Comparison of ENCODE assay signal across 14 cellular contexts in genomic region chr17:67608691-67609090, GRCh38.
A peak's percentile ranks its signal among the peaks of the same experiment; 100 is the strongest.
DNase-seq lines count a peak whose midpoint lies in the region; FAIRE-seq and TF ChIP-seq lines count a peak whose summit lies in the region.
"Had no signal": no experiment of that assay in that cellular context is flagged by ENCODE, and none has a peak within 500 bp of the region (broad histone marks: within the 10 kb centered on the region; RNA-seq: fewer than 3 reads in every experiment).

No MANE protein-coding gene starts in this region.

- H3K36me3 Mint-ChIP-seq in type B pancreatic cell: peaks cover 8% of the 10 kb centered on the region
- H3K36me3 Mint-ChIP-seq in T-helper 2 cell treated with Interferon-gamma antibody and Interleukin-4, amounts not matched to agents 5 μg/mL and 100 μg/mL, for 36 hours (ENCODE audit: low read depth): no peaks in the 10 kb centered on the region

- peaks cover 3% of the 10 kb centered on the region for H3K4me1 Mint-ChIP-seq in type B pancreatic cell (ENCODE audit: unreplicated experiment)
- H3K4me1 Mint-ChIP-seq in T-helper 2 cell treated with Interferon-gamma antibody and Interleukin-4, amounts not matched to agents 5 μg/mL and 100 μg/mL, for 36 hours (ENCODE audit: low read depth): peaks cover 2% of the 10 kb centered on the region

- peaks cover 4% of the 10 kb centered on the region for H3K9me3 Mint-ChIP-seq in type B pancreatic cell
- no peaks in the 10 kb centered on the region for H3K9me3 Mint-ChIP-seq in T-helper 2 cell treated with Interferon-gamma antibody and Interleukin-4, amounts not matched to agents 5 μg/mL and 100 μg/mL, for 36 hours

- peak overlapping the region; percentile 32 for H3K27ac ChIP-seq in epithelial cell of prostate
- H3K27ac ChIP-seq: VCaP had no signal

- H3K27me3 Mint-ChIP-seq in type B pancreatic cell: no peaks in the 10 kb centered on the region
- H3K27me3 Mint-ChIP-seq in T-helper 2 cell treated with Interferon-gamma antibody and Interleukin-4, amounts not matched to agents 5 μg/mL and 100 μg/mL, for 36 hours (ENCODE audit: low read depth): no peaks in the 10 kb centered on the region

- FAIRE-seq in RCC 7860 (lab: Jason Lieb, UNC): no peak

- H3K27ac Mint-ChIP-seq in type B pancreatic cell: no peak overlapping the region
- H3K27ac Mint-ChIP-seq in T-helper 2 cell treated with Interferon-gamma antibody and Interleukin-4, amounts not matched to agents 5 μg/mL and 100 μg/mL, for 36 hours: no peak overlapping the region

- peak; percentile 45 for DNase-seq in COLO829 (ENCODE audit: low spot score)
- DNase-seq in RCC 7860 (ENCODE audit: low spot score): peak; percentile 32
- DNase-seq in epithelial cell of prostate (ENCODE audit: low read depth, low spot score): peak; percentile 87
- peak; percentile 4 for DNase-seq in mesenteric fat pad (ENCODE audit: low spot score)
- no peak for DNase-seq in NCI-H2029 (lab: John Stamatoyannopoulos, UW)
- no peak for DNase-seq in type B pancreatic cell (ENCODE audit: extremely low spot score, unreplicated experiment)
- DNase-seq in T-helper 2 cell treated with Interferon-gamma antibody and Interleukin-4, amounts not matched to agents 5 μg/mL and 100 μg/mL, for 36 hours (ENCODE audit: low spot score): no peak
- no peak for DNase-seq in activated CD8-positive, alpha-beta memory T cell treated with anti-CD3 and anti-CD28 coated beads, Interleukin-2, amount 50 U/mL, for 4 hours
- DNase-seq: activated naive CD4-positive, alpha-beta T cell; cerebellar nuclear complex; DND-41; erythroblast; stimulated activated CD4-positive, alpha-beta T cell treated with anti-CD3 and anti-CD28 coated beads, Interleukin-2, amount 100 ng/mL, for 24 hours had no signal

- H3K4me3 Mint-ChIP-seq in type B pancreatic cell: no peak overlapping the region
- no peak overlapping the region for H3K4me3 Mint-ChIP-seq in T-helper 2 cell treated with Interferon-gamma antibody and Interleukin-4, amounts not matched to agents 5 μg/mL and 100 μg/mL, for 36 hours

- no peak for TF ChIP-seq CTCF in type B pancreatic cell (conservative IDR thresholded peaks at IDR 0.05)

Comparison
In these comparisons a context has a peak if more than half of its experiments do, and no peak if none do; other contexts are left out.
1. DNase-seq: peak in COLO829 (single experiment), RCC 7860 (single experiment), epithelial cell of prostate (single experiment) and mesenteric fat pad (single experiment); none in NCI-H2029 (single experiment), type B pancreatic cell (single experiment), T-helper 2 cell treated with Interferon-gamma antibody and Interleukin-4, amounts not matched to agents 5 μg/mL and 100 μg/mL, for 36 hours (single experiment) and activated CD8-positive, alpha-beta memory T cell treated with anti-CD3 and anti-CD28 coated beads, Interleukin-2, amount 50 U/mL, for 4 hours (single experiment).